Comparison of ENCODE assay signal across 24 cellular contexts in genomic region chr9:72386186-72386585, GRCh38. TPM values are rescaled to one million over a fixed set of nuclear protein-coding genes. Genes with fewer than 3 reads are reported as not detected.
DNase-seq lines count a peak whose midpoint lies in the region; ATAC-seq, FAIRE-seq and TF ChIP-seq lines count a peak whose summit lies in the region.
"Had no signal": no experiment of that assay in that cellular context is flagged by ENCODE, and none has a peak within 500 bp of the region (broad histone marks: within the 10 kb centered on the region; RNA-seq: fewer than 3 reads in every experiment).

No MANE protein-coding gene starts in this region.

- H3K23me2 ChIP-seq in H1 (ENCODE audit: low read depth, low read length), result no peaks in the 10 kb centered on the region

- H3K36me3 ChIP-seq in H1 (ENCODE audit: control insufficient read depth in 2 of 4, insufficient read depth in 4 of 4, low read length in 3 of 4), result no peaks in the 10 kb centered on the region
- H3K36me3 ChIP-seq in gastroesophageal sphincter, result no peaks in the 10 kb centered on the region
- no peaks in the 10 kb centered on the region for H3K36me3 ChIP-seq in transverse colon
- H3K36me3 ChIP-seq: BLaER1, HAP-1 had no signal

- no peak for FAIRE-seq in H1 (lab: Jason Lieb, UNC)
- FAIRE-seq: A204.1, D721Med, GM12878, GM19239, H54 had no signal

- no peak overlapping the region for H3K4me3 ChIP-seq in H1 (ENCODE audit: extremely low read depth in 1 of 4, insufficient read depth in 2 of 4, low read depth in 3 of 4, low read length in 4 of 4)
- no peak overlapping the region for H3K4me3 ChIP-seq in gastroesophageal sphincter
- H3K4me3 ChIP-seq in transverse colon, result no peak overlapping the region
- H3K4me3 ChIP-seq: BLaER1, GM12878, GM23248, HAP-1 had no signal

- in situ Hi-C loops in transverse colon (cut with MboI; ENCODE audit: low pct_ligation_motif_present in 1 of 4, low pct_unique_long_range_greater_than_20kb in 1 of 4, low sequenced_read_pairs in 3 of 4), result no loop called here

- H3K4me2 ChIP-seq in H1 (ENCODE audit: insufficient read depth in 1 of 2, low read depth in 2 of 2, low read length in 2 of 2), result no peak overlapping the region
- H3K4me2 ChIP-seq: BLaER1 had no signal

- H3K9me3 ChIP-seq in H1 (ENCODE audit: insufficient read depth in 2 of 2, low read depth in 1 of 2, low read length in 1 of 2), result peaks cover 0 to 3% of the 10 kb centered on the region in 2 experiments; a peak in 1 of 4 replicates
- H3K9me3 ChIP-seq in gastroesophageal sphincter, result no peaks in the 10 kb centered on the region
- no peaks in the 10 kb centered on the region for H3K9me3 ChIP-seq in transverse colon
- H3K9me3 ChIP-seq: BLaER1 had no signal

- TF ChIP-seq POLR2A in H1 (IDR thresholded peaks at IDR 0.05; ENCODE audit: control extremely low read depth in 1 of 2, low read depth in 2 of 2, low read length in 2 of 2) (no peak), gastroesophageal sphincter (IDR thresholded peaks at IDR 0.05) (no peak), transverse colon (IDR thresholded peaks at IDR 0.05) (no peak)

- POLR2A ChIA-PET in H1 (lab: Charles Lee; ENCODE audit: partially characterized antibody), result interaction anchor here (0.6 kb wide), 1 partner anchor 9 kb away, joined by 3 read pairs; no protein-coding TSS in a partner anchor

- peak overlapping the region; percentile 53 for H3K4ac ChIP-seq in H1 (replicated peaks; ENCODE audit: insufficient read length, low read depth, low read length)

- H3K56ac ChIP-seq in H1 (replicated peaks; ENCODE audit: insufficient read length, low read depth, low read length), result no peak overlapping the region

- H2AFZ ChIP-seq in H1 (ENCODE audit: low read length), result no peak overlapping the region
- H2AFZ ChIP-seq: GM23248 had no signal

- no peaks in the 10 kb centered on the region for H4K20me1 ChIP-seq in H1 (replicated peaks in 1 of 2; ENCODE audit: control insufficient read depth in 1 of 2, insufficient read depth in 2 of 2, low read length in 2 of 2)
- H4K20me1 ChIP-seq: BLaER1 had no signal

- intact Hi-C loops in transverse colon (cut with DNase I; ENCODE audit: low total_unique reads), result no loop called here

- H3K23ac ChIP-seq in H1 (ENCODE audit: insufficient read length), result no peak overlapping the region

- no peaks in the 10 kb centered on the region for H3K79me1 ChIP-seq in H1 (ENCODE audit: low read depth, low read length)

- H4K8ac ChIP-seq in H1 (ENCODE audit: extremely low read depth, insufficient read depth, low read length), result no peak overlapping the region

- no peak overlapping the region for H2BK5ac ChIP-seq in H1 (ENCODE audit: low read depth, low read length)

- H3K27ac ChIP-seq in H1 (ENCODE audit: low read depth, low read length), result no peak overlapping the region
- H3K27ac ChIP-seq in substantia nigra (ENCODE audit: low read depth, low read length, poor library complexity, severe bottlenecking), result peak overlapping the region; percentile 0
- no peak overlapping the region for H3K27ac ChIP-seq in gastroesophageal sphincter
- no peak overlapping the region for H3K27ac ChIP-seq in transverse colon
- H3K27ac ChIP-seq: 22Rv1, BLaER1, C4-2B, GM23248 had no signal

- no peak for TF ChIP-seq RAD21 in H1 (IDR thresholded peaks at IDR 0.05 in 1 of 2, conservative IDR thresholded peaks at IDR 0.05 in 1 of 2; ENCODE audit: low read depth in 2 of 2, low read length in 2 of 2)

- no peak for ATAC-seq in gastroesophageal sphincter
- ATAC-seq: GM12878 had no signal

- H2AK5ac ChIP-seq in H1 (ENCODE audit: low read depth, low read length), result no peak overlapping the region

- no peak overlapping the region for H3K9ac ChIP-seq in H1 (replicated peaks in 1 of 4; ENCODE audit: extremely low read depth in 1 of 4, low read depth in 3 of 4, low read length in 3 of 4)
- H3K9ac ChIP-seq: BLaER1, GM23248 had no signal

- no peak for TF ChIP-seq EP300 in H1 (IDR thresholded peaks at IDR 0.05; ENCODE audit: borderline replicate concordance in 1 of 2, low read depth in 2 of 2, low read length in 2 of 2)
- TF ChIP-seq EP300 in gastroesophageal sphincter (IDR thresholded peaks at IDR 0.05), result no peak
- TF ChIP-seq EP300 in transverse colon (IDR thresholded peaks at IDR 0.05; ENCODE audit: low read depth), result no peak

- H2BK12ac ChIP-seq in H1 (ENCODE audit: low read depth, low read length), result no peak overlapping the region

- 87% methylated on average over 1 of the region's 1 CpG; no CpG with 5 or more reads in 1 of the 2 experiments for WGBS in H1 (ENCODE audit: extremely low coverage in 1 of 2, insufficient coverage in 1 of 2, insufficient read length in 1 of 2, insufficient replicate concordance in 2 of 2, low coverage in 1 of 2, low lambda C conversion rate in 2 of 2, missing lambda C conversion rate in 1 of 2), 2 experiments
- 82 to 83% methylated on average over 1 of the region's 1 CpG for WGBS in gastroesophageal sphincter (ENCODE audit: low coverage in 1 of 2), 2 donors
- WGBS in transverse colon (ENCODE audit: low coverage in 1 of 2), 2 donors, result 82 to 100% methylated on average over 1 of the region's 1 CpG

- DNase-seq in H4 (ENCODE audit: low spot score) (peak; percentile 51), H1 (ENCODE audit: low read depth in 1 of 2, low spot score in 2 of 2) (no peak), pons (ENCODE audit: low spot score) (peak; percentile 50), substantia nigra (lab: John Stamatoyannopoulos, UW) (no peak), transverse colon (no peak), NOMO-1 (lab: John Stamatoyannopoulos, UW; ENCODE audit: unreplicated experiment in 2 of 2) (no peak)
- DNase-seq: CD4-positive, CD25-positive, alpha-beta regulatory T cell; CD8-positive, alpha-beta memory T cell; DMS 273 treated with DMSO at 0.1 percent for 48 hours; DMS79; EL; GDM1; GM23248; HFFc6 had no signal

- H3K18ac ChIP-seq in H1 (ENCODE audit: extremely low read depth, low read length), result no peak overlapping the region

- no peaks in the 10 kb centered on the region for H3K4me1 ChIP-seq in H1 (replicated peaks in 1 of 4; ENCODE audit: control insufficient read depth in 3 of 4, insufficient read depth in 4 of 4, low read length in 3 of 4)
- H3K4me1 ChIP-seq in gastroesophageal sphincter, result peaks cover 0 to 14% (median 0%) of the 10 kb centered on the region in 3 donors
- no peaks in the 10 kb centered on the region for H3K4me1 ChIP-seq in transverse colon
- H3K4me1 ChIP-seq: BLaER1 had no signal

- no peak overlapping the region for H4K5ac ChIP-seq in H1 (ENCODE audit: insufficient read length, low read depth, low read length)

- CTCF ChIA-PET in H1 (lab: Charles Lee; ENCODE audit: partially characterized antibody), result interaction anchor here (0.6 kb wide), 2 partner anchors 126 to 142 kb away, joined by 3 read pairs; no protein-coding TSS in a partner anchor

- H4K91ac ChIP-seq in H1 (replicated peaks; ENCODE audit: insufficient read length, low read length), result no peak overlapping the region

- TF ChIP-seq CTCF in H1 (IDR thresholded peaks at IDR 0.05; ENCODE audit: control extremely low read depth in 1 of 3, insufficient read depth in 1 of 3, low read depth in 1 of 3, low read length in 3 of 3) (no peak), gastroesophageal sphincter (IDR thresholded peaks at IDR 0.05) (no peak), transverse colon (IDR thresholded peaks at IDR 0.05) (no peak)

- H3K79me2 ChIP-seq in H1 (ENCODE audit: control insufficient read depth in 1 of 2, insufficient read depth in 2 of 2, low read length in 2 of 2), result no peaks in the 10 kb centered on the region

- H2BK20ac ChIP-seq in H1 (ENCODE audit: low read length), result no peak overlapping the region

- no peak overlapping the region for H3K14ac ChIP-seq in H1 (ENCODE audit: insufficient read length)

- H3K27me3 ChIP-seq in H1 (replicated peaks in 1 of 4; ENCODE audit: control insufficient read depth in 3 of 4, extremely low read depth in 1 of 4, insufficient read depth in 3 of 4, low read length in 3 of 4) (no peaks in the 10 kb centered on the region), gastroesophageal sphincter (no peaks in the 10 kb centered on the region), transverse colon (no peaks in the 10 kb centered on the region)
- H3K27me3 ChIP-seq: BLaER1 had no signal

- no peak overlapping the region for H2BK120ac ChIP-seq in H1 (replicated peaks; ENCODE audit: low read depth, low read length)

- H2BK15ac ChIP-seq in H1 (ENCODE audit: low read length), result no peak overlapping the region

TF ChIP-seq in H1, 55 proteins besides CTCF, POLR2A, EP300 and RAD21 (continues in another document):
- TF ChIP-seq GTF2F1 (IDR thresholded peaks at IDR 0.05; ENCODE audit: borderline replicate concordance, low read depth, low read length), result no peak
- no peak for TF ChIP-seq SP2 (IDR thresholded peaks at IDR 0.05; ENCODE audit: low read length)
- TF ChIP-seq SRF (IDR thresholded peaks at IDR 0.05; ENCODE audit: low read depth, low read length), result no peak
- TF ChIP-seq SIX5 (IDR thresholded peaks at IDR 0.05; ENCODE audit: low read depth, low read length), result no peak
- no peak for TF ChIP-seq RFX5 (IDR thresholded peaks at IDR 0.05; ENCODE audit: borderline replicate concordance, low read depth, low read length)
- TF ChIP-seq ZNF274 (IDR thresholded peaks at IDR 0.05; ENCODE audit: borderline replicate concordance, extremely low read depth, low read length), result no peak
- no peak for TF ChIP-seq HDAC2 (IDR thresholded peaks at IDR 0.05; ENCODE audit: borderline replicate concordance in 1 of 2, low read depth in 2 of 2, low read length in 2 of 2)
- TF ChIP-seq CBX8 (IDR thresholded peaks at IDR 0.05; ENCODE audit: borderline replicate concordance, low read depth, low read length), result no peak
- TF ChIP-seq RBBP5 (IDR thresholded peaks at IDR 0.05; ENCODE audit: borderline replicate concordance, low read depth, low read length), result no peak

RNA-seq across cellular contexts. Expression of gene ZFAND5, which starts 21.2 kb away (rescaled TPM):
- total RNA-seq in H4 (2014; rRNA removed; shearing (Covaris generic)), result 170 and 179 TPM in 2 replicates
- 209 and 225 TPM in 2 replicates for total RNA-seq in H1 (2021; fragmentation: NEBNext Ultra II Directional; extraction: Animal tissue kit (Norgen Biotek cat#: 25700))
- 76.7 and 79.5 TPM in 2 replicates for polyA plus RNA-seq in H1 (2011; rRNA removed)
- polyA plus RNA-seq in H1 (2011; cell fraction: cytosol; rRNA removed), result 93.8 TPM
- polyA plus RNA-seq in H1 (2011; cell fraction: nucleus; rRNA removed), result 102 TPM
- 128 to 145 TPM (median 140 TPM) in 4 replicates for polyA plus RNA-seq in H1 (2012, experiment 1 of 2)
- 35.5 TPM for polyA plus RNA-seq in H1 (2012, experiment 2 of 2)
- 126 TPM for polyA plus RNA-seq in H1 (2013, experiment 1 of 2)
- 119 TPM for polyA plus RNA-seq in H1 (2013, experiment 2 of 2)
- 92.1 and 117 TPM in 2 replicates for polyA minus RNA-seq in H1 (2011; rRNA and poly(A)+ RNA removed)
- 96.7 TPM for polyA minus RNA-seq in H1 (2011; cell fraction: cytosol; rRNA and poly(A)+ RNA removed)
- polyA minus RNA-seq in H1 (2011; cell fraction: nucleus; rRNA and poly(A)+ RNA removed), result 173 TPM
- total RNA-seq in gastroesophageal sphincter, result 100 to 1,000 TPM; 124 to 488 (median 288) TPM
- total RNA-seq in transverse colon, result 100 to 1,000 TPM in 2 of 4 donors, 10 to 100 TPM in 2; 49.0 to 190 (median 98.2) TPM

Comparison
In these comparisons a context has a peak if more than half of its experiments do, and no peak if none do; other contexts are left out.
1. DNase-seq: peak in H4 (single experiment) and pons (single experiment); none in H1 (0 of 2), substantia nigra (0 of 49), transverse colon (single experiment) and NOMO-1 (0 of 2).